Comparison of ENCODE assay signal across 9 cellular contexts in the genomic region with DNA sequence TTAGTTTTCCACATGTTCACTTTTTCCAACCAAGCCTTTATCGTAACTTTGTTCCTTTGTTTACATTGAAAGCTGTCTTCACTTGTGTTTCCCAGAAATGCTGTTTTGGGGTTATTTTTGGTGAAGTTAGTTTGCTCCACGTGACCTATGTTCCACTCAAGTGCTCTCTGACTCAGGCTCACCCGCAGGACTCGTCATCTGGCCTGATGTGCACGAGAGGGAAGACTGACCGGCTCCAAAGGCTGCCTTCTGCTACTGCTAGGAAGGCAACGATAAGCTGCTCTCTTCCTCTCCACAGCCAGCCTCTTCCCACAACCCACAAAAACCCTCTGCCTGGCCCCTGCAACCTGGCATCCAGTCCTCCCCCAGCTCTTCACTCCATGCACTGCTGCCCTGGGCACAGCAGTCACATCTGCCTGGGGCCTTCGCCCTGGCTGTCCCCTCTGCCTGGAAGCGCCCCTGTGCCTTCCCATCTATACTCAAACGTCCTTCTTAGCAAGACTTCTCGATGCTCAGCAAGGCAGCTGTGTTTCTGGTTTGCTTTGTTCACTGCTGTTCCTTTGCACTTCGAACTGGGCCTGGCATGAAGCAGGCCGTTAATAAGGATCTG. TPM values are rescaled to one million over a fixed set of nuclear protein-coding genes. Genes with fewer than 3 reads are reported as not detected.
DNase-seq lines count a peak whose midpoint lies in the region; ATAC-seq and TF ChIP-seq lines count a peak whose summit lies in the region.
"Had no signal": no experiment of that assay in that cellular context is flagged by ENCODE, and none has a peak within 500 bp of the region (broad histone marks: within the 10 kb centered on the region; RNA-seq: fewer than 3 reads in every experiment).

No MANE protein-coding gene starts in this region.

- TF ChIP-seq CTCF in DOHH2 (IDR thresholded peaks at IDR 0.05; ENCODE audit: low read depth, low read length, poor library complexity, severe bottlenecking) (no peak), neural crest cell (conservative IDR thresholded peaks at IDR 0.05) (no peak), upper lobe of right lung (IDR thresholded peaks at IDR 0.05) (no peak)

- H3K27me3 ChIP-seq in DOHH2 (ENCODE audit: control insufficient read depth, low read length), result no peaks in the 10 kb centered on the region
- no peaks in the 10 kb centered on the region for H3K27me3 ChIP-seq in upper lobe of right lung

- peak overlapping the region; percentile 83 for H3K27ac Mint-ChIP-seq in neural crest cell (ENCODE audit: unreplicated experiment)

- H3K36me3 Mint-ChIP-seq in neural crest cell (ENCODE audit: low read depth), result no peaks in the 10 kb centered on the region

- intact Hi-C loops in upper lobe of right lung (cut with DNase I), result no loop called here

- no peaks in the 10 kb centered on the region for H3K36me3 ChIP-seq in DOHH2 (ENCODE audit: control insufficient read depth, low read length)
- H3K36me3 ChIP-seq in upper lobe of right lung, result peaks cover 3% of the 10 kb centered on the region

- H3K27ac ChIP-seq in DOHH2 (ENCODE audit: low read depth, low read length) (peak overlapping the region; percentile 53), upper lobe of right lung (peak overlapping the region; percentile 94)
- H3K27ac ChIP-seq: KMS-11 had no signal

- H3K4me3 ChIP-seq in DOHH2 (ENCODE audit: low read length) (peak overlapping the region; percentile 29), upper lobe of right lung (peak overlapping the region; percentile 33)

- H3K4me3 Mint-ChIP-seq in neural crest cell, result no peak overlapping the region

- peaks cover 47% of the 10 kb centered on the region for H3K4me1 Mint-ChIP-seq in neural crest cell

- H3K9me2 ChIP-seq in DOHH2 (replicated peaks; ENCODE audit: control insufficient read depth, low read length), result no peaks in the 10 kb centered on the region

- H3K79me2 ChIP-seq in DOHH2 (ENCODE audit: control insufficient read depth, low read length), result peaks cover 12% of the 10 kb centered on the region

- peak; percentile 93 for DNase-seq in M059J (ENCODE audit: low read depth)
- peak; percentile 35 for DNase-seq in activated CD8-positive, alpha-beta memory T cell treated with anti-CD3 and anti-CD28 coated beads, Interleukin-2, amount 50 U/mL, for 4 hours
- peak; percentile 94 for DNase-seq in fibroblast of gingiva (ENCODE audit: low read depth)
- no peak for DNase-seq in neural crest cell (ENCODE audit: low read depth, low spot score)
- DNase-seq in upper lobe of right lung, result peak; percentile 83

- H4K20me1 ChIP-seq in DOHH2 (ENCODE audit: control insufficient read depth, insufficient read depth, low read depth, low read length), result no peaks in the 10 kb centered on the region

- peak; percentile 72 for ATAC-seq in upper lobe of right lung
- ATAC-seq in HG03378 (IDR thresholded peaks at IDR 0.05; ENCODE audit: unreplicated experiment), result no peak
- no peak for ATAC-seq in GM21723 (IDR thresholded peaks at IDR 0.05; ENCODE audit: unreplicated experiment)

- H3F3A ChIP-seq in DOHH2 (ENCODE audit: control insufficient read depth, insufficient read depth), result no peaks in the 10 kb centered on the region

- H3K9me3 Mint-ChIP-seq in neural crest cell, result no peaks in the 10 kb centered on the region

- H3K4me1 ChIP-seq in DOHH2 (ENCODE audit: control insufficient read depth, low read length) (peaks cover 37% of the 10 kb centered on the region), upper lobe of right lung (peaks cover 57% of the 10 kb centered on the region)

- H3K9me3 ChIP-seq in DOHH2 (ENCODE audit: control insufficient read depth, insufficient read depth, low read length), result no peaks in the 10 kb centered on the region
- H3K9me3 ChIP-seq in upper lobe of right lung, result no peaks in the 10 kb centered on the region

- H3K4me2 ChIP-seq in DOHH2 (ENCODE audit: low read length), result peak overlapping the region; percentile 47
- H3K4me2 ChIP-seq: KMS-11 had no signal

- no peaks in the 10 kb centered on the region for H3K27me3 Mint-ChIP-seq in neural crest cell (ENCODE audit: low read depth)

RNA-seq across cellular contexts. Expression of a gene that starts 28.0 kb away (rescaled TPM):
- 3.4 and 7.8 TPM in 2 replicates for total RNA-seq in M059J (2014; rRNA removed; shearing (Covaris generic))
- total RNA-seq in neural crest cell, result 45.5 and 46.9 TPM in 2 replicates
- total RNA-seq in upper lobe of right lung, result 27.2 TPM
